10 cellular contexts compared by ENCODE assay signal in genomic region chr1:26021647-26022403, GRCh38. TPM values are rescaled to one million over a fixed set of nuclear protein-coding genes. Genes with fewer than 3 reads are reported as not detected.
DNase-seq lines count a peak whose midpoint lies in the region; ATAC-seq and TF ChIP-seq lines count a peak whose summit lies in the region.
"Had no signal": no experiment of that assay in that cellular context is flagged by ENCODE, and none has a peak within 500 bp of the region (broad histone marks: within the 10 kb centered on the region; RNA-seq: fewer than 3 reads in every experiment).

Gene EXTL1, plus strand, starts transcription at chr1:26021775. Its CDS starts 872 bp downstream, at chr1:26022647.

- intact Hi-C loops in IMR-90 (cut with micrococcal nuclease), result no loop called here

- POLR2A ChIA-PET in IMR-90 (lab: Charles Lee; ENCODE audit: unreplicated experiment), result no interaction called here

- peak within 1 kb of the TSS; percentile 12; the same call in 1 of the 2 replicates for H3K18ac ChIP-seq in IMR-90 (ENCODE audit: low read depth, low read length)

- no peak for TF ChIP-seq POLR2A in IMR-90 (IDR thresholded peaks at IDR 0.05; ENCODE audit: low read depth, low read length)

- H3K4me1 Mint-ChIP-seq in stimulated activated effector memory CD8-positive, alpha-beta T cell treated with anti-CD3 and anti-CD28 coated beads, Interleukin-12 subunit alpha, Interleukin-12 subunit beta, amount 100 ng/mL, for 72 hours, result peaks cover 8% of the 10 kb centered on the region

- H3K9me3 Mint-ChIP-seq in stimulated activated effector memory CD8-positive, alpha-beta T cell treated with anti-CD3 and anti-CD28 coated beads, Interleukin-12 subunit alpha, Interleukin-12 subunit beta, amount 100 ng/mL, for 72 hours, result no peaks in the 10 kb centered on the region
- H3K9me3 Mint-ChIP-seq: activated naive CD4-positive, alpha-beta T cell treated with anti-CD3 and anti-CD28 coated beads for 36 hours had no signal

- H2BK15ac ChIP-seq in IMR-90 (ENCODE audit: low read depth, low read length), result peak within 1 kb of the TSS; percentile 20; the same call in 1 of the 3 replicates

- CTCF ChIA-PET in IMR-90 (lab: Yijun Ruan, JAX), result interaction anchor here (1.2 to 2.0 kb wide), 2 partner anchors 13 to 15 kb away, joined by 5 read pairs; no protein-coding TSS in a partner anchor

- H3K27me3 ChIP-seq in IMR-90 (ENCODE audit: control insufficient read depth, insufficient read depth, low read length), result peaks cover 2% of the 10 kb centered on the region; the same call in 1 of the 2 replicates
- no peaks in the 10 kb centered on the region for H3K27me3 ChIP-seq in iPS-20b (ENCODE audit: insufficient read depth, low read length)

- peak within 1 kb of the TSS; percentile 78 for H4K5ac ChIP-seq in IMR-90 (ENCODE audit: low read depth, low read length)

- H3K9me1 ChIP-seq in IMR-90 (ENCODE audit: insufficient read depth, low read length), result peaks cover 10% of the 10 kb centered on the region

- BruUV-seq in IMR-90 (replicated peaks; lab: Mats Ljungman, UMichigan), result no TSS peak

- peak within 1 kb of the TSS; percentile 62 for H4K91ac ChIP-seq in IMR-90 (ENCODE audit: insufficient read depth, low read depth, low read length)

- H2AK5ac ChIP-seq in IMR-90 (ENCODE audit: low read depth, low read length), result peak within 1 kb of the TSS; percentile 48

- dilution Hi-C loops in IMR-90 (cut with HindIII; ENCODE audit: low sequenced_read_pairs, unreplicated experiment), result no loop called here

- H3K79me1 ChIP-seq in IMR-90 (ENCODE audit: low read depth in 1 of 2, low read length in 2 of 2), result no peaks in the 10 kb centered on the region

- H3K4me3 ChIP-seq in IMR-90 (ENCODE audit: insufficient read depth, low read depth, low read length) (peak within 1 kb of the TSS; percentile 35), astrocyte of the spinal cord (ENCODE audit: low read depth, low read length) (peak within 1 kb of the TSS; percentile 33), iPS-20b (ENCODE audit: low read length) (peak within 1 kb of the TSS; percentile 66)

- peak within 1 kb of the TSS; percentile 71; the same call in 1 of the 2 replicates for H2BK20ac ChIP-seq in IMR-90 (ENCODE audit: low read depth, low read length)

- H4K8ac ChIP-seq in IMR-90 (ENCODE audit: low read depth in 2 of 2, low read length in 2 of 2), result peak within 1 kb of the TSS; percentile 75 to 87; a peak in 3 of 4 replicates

- peak within 1 kb of the TSS; percentile 83 for H3K4me2 ChIP-seq in IMR-90 (ENCODE audit: low read depth, low read length)

- peak; percentile 63 for DNase-seq in IMR-90
- DNase-seq in astrocyte of the spinal cord (ENCODE audit: low read depth, low spot score), result peak; percentile 46
- DNase-seq in stimulated activated effector memory CD8-positive, alpha-beta T cell treated with anti-CD3 and anti-CD28 coated beads, Interleukin-12 subunit alpha, Interleukin-12 subunit beta, amount 100 ng/mL, for 72 hours (ENCODE audit: low spot score in 2 of 2), result no peak
- no peak for DNase-seq in NCI-H345 (lab: John Stamatoyannopoulos, UW)
- DNase-seq: activated naive CD4-positive, alpha-beta T cell treated with anti-CD3 and anti-CD28 coated beads for 36 hours; MV-4-11 had no signal

- H3K4me1 ChIP-seq in IMR-90 (ENCODE audit: control insufficient read depth, insufficient read depth, low read length), result peaks cover 29% of the 10 kb centered on the region
- H3K4me1 ChIP-seq in iPS-20b (ENCODE audit: insufficient read depth, low read length), result no peaks in the 10 kb centered on the region

- H3K36me3 ChIP-seq in IMR-90 (ENCODE audit: control insufficient read depth, insufficient read depth, low read length) (no peaks in the 10 kb centered on the region), iPS-20b (ENCODE audit: insufficient read depth, low read depth, low read length) (no peaks in the 10 kb centered on the region)

- peak within 1 kb of the TSS; percentile 42 for H2BK5ac ChIP-seq in IMR-90 (ENCODE audit: low read depth, low read length, poor library complexity, severe bottlenecking)

- in situ Hi-C loops in IMR-90 (cut with MboI; ENCODE audit: low sequenced_read_pairs) (no loop called here), astrocyte of the spinal cord (cut with HindIII; ENCODE audit: low sequenced_read_pairs) (no loop called here)

- WGBS in IMR-90 (ENCODE audit: extremely low coverage in 2 of 2, insufficient read length in 1 of 2), 2 experiments, result 23% methylated on average over 5 of the region's 15 CpGs; no CpG with 5 or more reads in 1 of the 2 experiments

- no peaks in the 10 kb centered on the region for H3K9me3 ChIP-seq in IMR-90 (ENCODE audit: control insufficient read depth, insufficient read depth, low read length)
- H3K9me3 ChIP-seq in iPS-20b (ENCODE audit: insufficient read depth, low read depth, low read length), result no peaks in the 10 kb centered on the region

- H2AK9ac ChIP-seq in IMR-90 (replicated peaks; ENCODE audit: low read depth, low read length, poor library complexity), result peak within 1 kb of the TSS; percentile 89

- TF ChIP-seq CTCF in IMR-90 (conservative IDR thresholded peaks at IDR 0.05; ENCODE audit: low read depth, low read length), result no peak
- TF ChIP-seq CTCF in astrocyte of the spinal cord (IDR thresholded peaks at IDR 0.05; ENCODE audit: low read depth, low read length), result no peak

- peak within 1 kb of the TSS; percentile 93 for H2AFZ ChIP-seq in IMR-90 (replicated peaks; ENCODE audit: low read length, poor library complexity)

- H3K23ac ChIP-seq in IMR-90 (ENCODE audit: low read depth, low read length), result peak within 1 kb of the TSS; percentile 29; the same call in 1 of the 2 replicates

- H3K36me3 Mint-ChIP-seq in stimulated activated effector memory CD8-positive, alpha-beta T cell treated with anti-CD3 and anti-CD28 coated beads, Interleukin-12 subunit alpha, Interleukin-12 subunit beta, amount 100 ng/mL, for 72 hours, result peaks cover 4% of the 10 kb centered on the region

- H3K27ac ChIP-seq in IMR-90 (ENCODE audit: insufficient read depth, low read length), result no peak within 1 kb of the TSS; the same call in 1 of the 2 replicates
- H3K27ac ChIP-seq in iPS-20b (ENCODE audit: low read length), result no peak within 1 kb of the TSS

- H2BK120ac ChIP-seq in IMR-90 (ENCODE audit: low read depth, low read length), result peak within 1 kb of the TSS; percentile 69; the same call in 1 of the 2 replicates

- peak; percentile 75 for ATAC-seq in IMR-90 (ENCODE audit: low read depth)
- ATAC-seq in stimulated activated effector memory CD8-positive, alpha-beta T cell treated with anti-CD3 and anti-CD28 coated beads, Interleukin-12 subunit alpha, Interleukin-12 subunit beta, amount 100 ng/mL, for 72 hours, result no peak
- no peak for ATAC-seq in HG03280 (IDR thresholded peaks at IDR 0.05; ENCODE audit: unreplicated experiment)
- no peak for ATAC-seq in GM18909 (IDR thresholded peaks at IDR 0.05; ENCODE audit: poor library complexity, unreplicated experiment)
- no peak for ATAC-seq in GM21723 (IDR thresholded peaks at IDR 0.05; ENCODE audit: unreplicated experiment)

- no peak within 1 kb of the TSS for H3K4me3 Mint-ChIP-seq in stimulated activated effector memory CD8-positive, alpha-beta T cell treated with anti-CD3 and anti-CD28 coated beads, Interleukin-12 subunit alpha, Interleukin-12 subunit beta, amount 100 ng/mL, for 72 hours
- H3K4me3 Mint-ChIP-seq: activated naive CD4-positive, alpha-beta T cell treated with anti-CD3 and anti-CD28 coated beads for 36 hours had no signal

- no peak within 1 kb of the TSS for H3K56ac ChIP-seq in IMR-90 (ENCODE audit: extremely low read depth, insufficient read depth, low read length)

- H3K9ac ChIP-seq in IMR-90 (ENCODE audit: low read depth, low read length), result peak within 1 kb of the TSS; percentile 17
- peak within 1 kb of the TSS; percentile 67; the same call in 1 of the 2 replicates for H3K9ac ChIP-seq in iPS-20b (ENCODE audit: low read depth, low read length)

- no peak for TF ChIP-seq RAD21 in IMR-90 (IDR thresholded peaks at IDR 0.05; ENCODE audit: low read length)

- no peaks in the 10 kb centered on the region for H4K20me1 ChIP-seq in IMR-90 (ENCODE audit: insufficient read depth, low read length)

- H3K4ac ChIP-seq in IMR-90 (ENCODE audit: low read depth, low read length), result peak within 1 kb of the TSS; percentile 60

- peak within 1 kb of the TSS; percentile 32 for H3K27ac Mint-ChIP-seq in stimulated activated effector memory CD8-positive, alpha-beta T cell treated with anti-CD3 and anti-CD28 coated beads, Interleukin-12 subunit alpha, Interleukin-12 subunit beta, amount 100 ng/mL, for 72 hours
- H3K27ac Mint-ChIP-seq: activated naive CD4-positive, alpha-beta T cell treated with anti-CD3 and anti-CD28 coated beads for 36 hours had no signal

- H3K14ac ChIP-seq in IMR-90 (replicated peaks; ENCODE audit: low read depth, low read length), result peak within 1 kb of the TSS; percentile 46

TF ChIP-seq in IMR-90, 13 proteins besides CTCF, POLR2A, EP300 and RAD21:
- no peak for TF ChIP-seq FOS (IDR thresholded peaks at IDR 0.05; ENCODE audit: low read depth, low read length)

RNA-seq across cellular contexts. Expression of gene EXTL1, which starts in this region (rescaled TPM):
- total RNA-seq in IMR-90 (2012; rRNA removed), result 0.56 and 0.90 TPM in 2 replicates
- 5.2 and 6.1 TPM in 2 replicates for polyA plus RNA-seq in IMR-90 (2012; rRNA removed)
- 3.2 and 4.9 TPM in 2 replicates for polyA plus RNA-seq in IMR-90 (2012; cell fraction: cytosol; rRNA removed)
- 13.9 and 32.7 TPM in 2 replicates for polyA plus RNA-seq in IMR-90 (2012; cell fraction: nucleus; rRNA removed; ENCODE audit: low replicate concordance)
- total RNA-seq: activated naive CD4-positive, alpha-beta T cell treated with anti-CD3 and anti-CD28 coated beads for 36 hours had no signal

Comparison
In these comparisons a context has a peak if more than half of its experiments do, and no peak if none do; other contexts are left out.
1. DNase-seq: peak in IMR-90 (single experiment) and astrocyte of the spinal cord (single experiment); none in stimulated activated effector memory CD8-positive, alpha-beta T cell treated with anti-CD3 and anti-CD28 coated beads, Interleukin-12 subunit alpha, Interleukin-12 subunit beta, amount 100 ng/mL, for 72 hours (0 of 2) and NCI-H345 (single experiment).
2. Peak in every context shown above with its lines, with median percentiles within 50 percentile points of each other: H3K4me3 ChIP-seq.